Comparison of ENCODE assay signal across 30 cellular contexts in genomic region chr10:97456686-97457065, GRCh38. TPM values are rescaled to one million over a fixed set of nuclear protein-coding genes. Genes with fewer than 3 reads are reported as not detected.
A peak's percentile ranks its signal among the peaks of the same experiment; 100 is the strongest.
DNase-seq lines count a peak whose midpoint lies in the region; ATAC-seq and TF ChIP-seq lines count a peak whose summit lies in the region.
"Had no signal": no experiment of that assay in that cellular context is flagged by ENCODE, and none has a peak within 500 bp of the region (broad histone marks: within the 10 kb centered on the region; RNA-seq: fewer than 3 reads in every experiment).

No MANE protein-coding gene starts in this region.

- CTCF ChIA-PET in activated CD8-positive, alpha-beta T cell treated with anti-CD3 and anti-CD28 coated beads for 36 hours (lab: Charles Lee), result interaction anchor here (1.1 to 2.0 kb wide), 3 partner anchors 10 to 178 kb away, joined by 3 to 7 read pairs (median 7); no protein-coding TSS in a partner anchor
- CTCF ChIA-PET in activated CD8-positive, alpha-beta T cell treated with anti-CD3 and anti-CD28 coated beads, Interleukin-2, amount 10 ng/mL, durations not matched to agents 7 days and 5 days (lab: Charles Lee), result interaction anchor here (1.1 kb wide), 1 partner anchor 11 kb away, joined by 3 read pairs; no protein-coding TSS in a partner anchor
- CTCF ChIA-PET in CD4-positive, alpha-beta T cell (lab: Charles Lee), result no interaction called here
- CTCF ChIA-PET in activated CD4-positive, alpha-beta memory T cell treated with anti-CD3 and anti-CD28 coated beads, Interleukin-2, amount 10 ng/mL, durations not matched to agents 7 days and 5 days (lab: Charles Lee), result interaction anchor here (0.6 kb wide), 1 partner anchor 223 kb away, joined by 3 read pairs; no protein-coding TSS in a partner anchor

- no peak for TF ChIP-seq CTCF in activated CD8-positive, alpha-beta T cell treated with anti-CD3 and anti-CD28 coated beads for 36 hours (IDR thresholded peaks at IDR 0.05)
- no peak for TF ChIP-seq CTCF in CD4-positive, alpha-beta T cell (IDR thresholded peaks at IDR 0.05)
- no peak for TF ChIP-seq CTCF in type B pancreatic cell (conservative IDR thresholded peaks at IDR 0.05)

- intact Hi-C loops in activated CD8-positive, alpha-beta T cell treated with anti-CD3 and anti-CD28 coated beads for 36 hours (cut with micrococcal nuclease), result no loop called here
- intact Hi-C loops in CD4-positive, alpha-beta T cell (cut with DNase I, micrococcal nuclease), result no loop called here

- H3K27me3 ChIP-seq in CD4-positive, alpha-beta T cell (ENCODE audit: control insufficient read depth, insufficient read depth, low read length), result no peaks in the 10 kb centered on the region
- H3K27me3 ChIP-seq: adrenal gland, BE2C, foreskin keratinocyte, pancreas, sigmoid colon had no signal

- no peaks in the 10 kb centered on the region for H3K9me3 ChIP-seq in CD4-positive, alpha-beta T cell (ENCODE audit: control insufficient read depth, low read length)
- H3K9me3 ChIP-seq: adrenal gland, BE2C, pancreas, sigmoid colon had no signal

- no peaks in the 10 kb centered on the region for H3K27me3 Mint-ChIP-seq in activated CD8-positive, alpha-beta T cell treated with anti-CD3 and anti-CD28 coated beads for 36 hours
- H3K27me3 Mint-ChIP-seq in activated CD8-positive, alpha-beta T cell treated with anti-CD3 and anti-CD28 coated beads, Interleukin-2, amount 10 ng/mL, durations not matched to agents 7 days and 5 days (ENCODE audit: low read depth), result no peaks in the 10 kb centered on the region
- no peaks in the 10 kb centered on the region for H3K27me3 Mint-ChIP-seq in CD4-positive, alpha-beta T cell
- H3K27me3 Mint-ChIP-seq in activated CD4-positive, alpha-beta memory T cell treated with anti-CD3 and anti-CD28 coated beads, Interleukin-2, amount 10 ng/mL, durations not matched to agents 7 days and 5 days, result no peaks in the 10 kb centered on the region
- no peaks in the 10 kb centered on the region for H3K27me3 Mint-ChIP-seq in naive thymus-derived CD8-positive, alpha-beta T cell
- H3K27me3 Mint-ChIP-seq in type B pancreatic cell, result no peaks in the 10 kb centered on the region
- H3K27me3 Mint-ChIP-seq: natural killer cell treated with Interleukin-12 subunit alpha and Interleukin-12 subunit beta and Interleukin-15 and Interleukin-18, amount 100 ng/mL, for 72 hours had no signal

- no peak overlapping the region for H3K27ac ChIP-seq in CD4-positive, alpha-beta T cell (ENCODE audit: low read depth, low read length)
- H3K27ac ChIP-seq: foreskin keratinocyte, pancreas, PC-9, sigmoid colon had no signal

- no peak for ATAC-seq in activated CD8-positive, alpha-beta T cell treated with anti-CD3 and anti-CD28 coated beads for 36 hours
- ATAC-seq in activated CD8-positive, alpha-beta T cell treated with anti-CD3 and anti-CD28 coated beads, Interleukin-2, amount 10 ng/mL, durations not matched to agents 7 days and 5 days, result no peak
- ATAC-seq in CD4-positive, alpha-beta T cell (ENCODE audit: poor library complexity), result no peak
- no peak for ATAC-seq in naive thymus-derived CD8-positive, alpha-beta T cell
- ATAC-seq: foreskin keratinocyte; GM12878; left lobe of liver; natural killer cell treated with Interleukin-12 subunit alpha and Interleukin-12 subunit beta and Interleukin-15 and Interleukin-18, amount 100 ng/mL, for 72 hours; pancreas had no signal

- no peaks in the 10 kb centered on the region for H3K9me3 Mint-ChIP-seq in activated CD8-positive, alpha-beta T cell treated with anti-CD3 and anti-CD28 coated beads for 36 hours
- no peaks in the 10 kb centered on the region for H3K9me3 Mint-ChIP-seq in activated CD8-positive, alpha-beta T cell treated with anti-CD3 and anti-CD28 coated beads, Interleukin-2, amount 10 ng/mL, durations not matched to agents 7 days and 5 days (ENCODE audit: insufficient read depth)
- H3K9me3 Mint-ChIP-seq in CD4-positive, alpha-beta T cell, result no peaks in the 10 kb centered on the region
- H3K9me3 Mint-ChIP-seq in activated CD4-positive, alpha-beta memory T cell treated with anti-CD3 and anti-CD28 coated beads, Interleukin-2, amount 10 ng/mL, durations not matched to agents 7 days and 5 days, result no peaks in the 10 kb centered on the region
- no peaks in the 10 kb centered on the region for H3K9me3 Mint-ChIP-seq in naive thymus-derived CD8-positive, alpha-beta T cell
- no peaks in the 10 kb centered on the region for H3K9me3 Mint-ChIP-seq in type B pancreatic cell
- H3K9me3 Mint-ChIP-seq: activated T-helper 1 cell treated with anti-CD3 and anti-CD28 coated beads, Interleukin-12 subunit alpha, Interleukin-12 subunit beta, Interleukin-2, Interleukin-4 antibody, amounts not matched to agents 30 ng/mL and 10 ng/mL and 1 ng/mL, durations not matched to agents 14 hours and 24 hours and 36 hours; natural killer cell treated with Interleukin-12 subunit alpha and Interleukin-12 subunit beta and Interleukin-15 and Interleukin-18, amount 100 ng/mL, for 72 hours had no signal

- peak overlapping the region; percentile 71 for H3K27ac Mint-ChIP-seq in activated CD8-positive, alpha-beta T cell treated with anti-CD3 and anti-CD28 coated beads for 36 hours
- no peak overlapping the region for H3K27ac Mint-ChIP-seq in activated CD8-positive, alpha-beta T cell treated with anti-CD3 and anti-CD28 coated beads, Interleukin-2, amount 10 ng/mL, durations not matched to agents 7 days and 5 days
- peak overlapping the region; percentile 76 for H3K27ac Mint-ChIP-seq in CD4-positive, alpha-beta T cell
- peak overlapping the region; percentile 7 for H3K27ac Mint-ChIP-seq in activated CD4-positive, alpha-beta memory T cell treated with anti-CD3 and anti-CD28 coated beads, Interleukin-2, amount 10 ng/mL, durations not matched to agents 7 days and 5 days
- H3K27ac Mint-ChIP-seq in naive thymus-derived CD8-positive, alpha-beta T cell, result peak overlapping the region in 6 of 10 donors; percentile 28 to 99 (median 70)
- no peak overlapping the region for H3K27ac Mint-ChIP-seq in type B pancreatic cell
- H3K27ac Mint-ChIP-seq: activated T-helper 1 cell treated with anti-CD3 and anti-CD28 coated beads, Interleukin-12 subunit alpha, Interleukin-12 subunit beta, Interleukin-2, Interleukin-4 antibody, amounts not matched to agents 30 ng/mL and 10 ng/mL and 1 ng/mL, durations not matched to agents 14 hours and 24 hours and 36 hours; natural killer cell treated with Interleukin-12 subunit alpha and Interleukin-12 subunit beta and Interleukin-15 and Interleukin-18, amount 100 ng/mL, for 72 hours had no signal

- H3K4me1 Mint-ChIP-seq in activated CD8-positive, alpha-beta T cell treated with anti-CD3 and anti-CD28 coated beads for 36 hours (ENCODE audit: low read depth), result peaks cover 26% of the 10 kb centered on the region
- H3K4me1 Mint-ChIP-seq in activated CD8-positive, alpha-beta T cell treated with anti-CD3 and anti-CD28 coated beads, Interleukin-2, amount 10 ng/mL, durations not matched to agents 7 days and 5 days (ENCODE audit: low read depth), result peaks cover 9% of the 10 kb centered on the region
- H3K4me1 Mint-ChIP-seq in CD4-positive, alpha-beta T cell (ENCODE audit: low read depth), result peaks cover 19% of the 10 kb centered on the region
- H3K4me1 Mint-ChIP-seq in activated CD4-positive, alpha-beta memory T cell treated with anti-CD3 and anti-CD28 coated beads, Interleukin-2, amount 10 ng/mL, durations not matched to agents 7 days and 5 days, result peaks cover 3% of the 10 kb centered on the region
- peaks cover 8 to 24% (median 18%) of the 10 kb centered on the region in 4 donors for H3K4me1 Mint-ChIP-seq in naive thymus-derived CD8-positive, alpha-beta T cell
- peaks cover 5% of the 10 kb centered on the region for H3K4me1 Mint-ChIP-seq in type B pancreatic cell (ENCODE audit: unreplicated experiment)
- H3K4me1 Mint-ChIP-seq: immature natural killer cell had no signal

- POLR2A ChIA-PET in activated CD8-positive, alpha-beta T cell treated with anti-CD3 and anti-CD28 coated beads for 36 hours (lab: Charles Lee), result interaction anchor here (0.6 to 5.2 kb wide), 6 partner anchors 9 to 57 kb away, joined by 3 to 27 read pairs (median 4); no protein-coding TSS in a partner anchor
- POLR2A ChIA-PET in activated CD8-positive, alpha-beta T cell treated with anti-CD3 and anti-CD28 coated beads, Interleukin-2, amount 10 ng/mL, durations not matched to agents 7 days and 5 days (lab: Charles Lee), result interaction anchor here (1.1 kb wide), 1 partner anchor 13 kb away, joined by 6 read pairs; no protein-coding TSS in a partner anchor
- POLR2A ChIA-PET in CD4-positive, alpha-beta T cell (lab: Charles Lee), result no interaction called here
- POLR2A ChIA-PET in activated CD4-positive, alpha-beta memory T cell treated with anti-CD3 and anti-CD28 coated beads, Interleukin-2, amount 10 ng/mL, durations not matched to agents 7 days and 5 days (lab: Charles Lee), result interaction anchor here (0.6 to 1.3 kb wide), 2 partner anchors 8 to 10 kb away, joined by 3 to 4 read pairs; no protein-coding TSS in a partner anchor
- POLR2A ChIA-PET in naive thymus-derived CD8-positive, alpha-beta T cell (lab: Charles Lee), result interaction anchor here (1.3 kb wide), 1 partner anchor 11 kb away, joined by 5 read pairs; no protein-coding TSS in a partner anchor

- H3K36me3 Mint-ChIP-seq in activated CD8-positive, alpha-beta T cell treated with anti-CD3 and anti-CD28 coated beads for 36 hours (ENCODE audit: low read depth), result peaks cover 62% of the 10 kb centered on the region
- H3K36me3 Mint-ChIP-seq in activated CD8-positive, alpha-beta T cell treated with anti-CD3 and anti-CD28 coated beads, Interleukin-2, amount 10 ng/mL, durations not matched to agents 7 days and 5 days (ENCODE audit: low read depth), result peaks cover 75% of the 10 kb centered on the region
- H3K36me3 Mint-ChIP-seq in CD4-positive, alpha-beta T cell (ENCODE audit: low read depth), result peaks cover 92% of the 10 kb centered on the region
- peaks cover 82% of the 10 kb centered on the region for H3K36me3 Mint-ChIP-seq in activated CD4-positive, alpha-beta memory T cell treated with anti-CD3 and anti-CD28 coated beads, Interleukin-2, amount 10 ng/mL, durations not matched to agents 7 days and 5 days (ENCODE audit: low read depth)
- peaks cover 0 to 81% (median 23%) of the 10 kb centered on the region in 3 donors for H3K36me3 Mint-ChIP-seq in naive thymus-derived CD8-positive, alpha-beta T cell
- H3K36me3 Mint-ChIP-seq in type B pancreatic cell, result peaks cover 32% of the 10 kb centered on the region

- DNase-seq in activated CD8-positive, alpha-beta T cell treated with anti-CD3 and anti-CD28 coated beads for 36 hours, result no peak
- DNase-seq in activated CD8-positive, alpha-beta T cell treated with anti-CD3 and anti-CD28 coated beads, Interleukin-2, amount 10 ng/mL, durations not matched to agents 7 days and 5 days, result no peak
- no peak for DNase-seq in CD4-positive, alpha-beta T cell
- DNase-seq in activated CD4-positive, alpha-beta memory T cell treated with anti-CD3 and anti-CD28 coated beads, Interleukin-2, amount 10 ng/mL, durations not matched to agents 7 days and 5 days, result no peak
- DNase-seq in naive thymus-derived CD8-positive, alpha-beta T cell, result no peak
- DNase-seq in NCI-H1417 (lab: John Stamatoyannopoulos, UW), result no peak
- DNase-seq in type B pancreatic cell (ENCODE audit: extremely low spot score, unreplicated experiment), result no peak
- DNase-seq in pons (ENCODE audit: low spot score), result no peak
- DNase-seq: adrenal gland; BE2C; COR-L47; effector memory CD4-positive, alpha-beta T cell; foreskin keratinocyte; H7; hippocampal formation; immature natural killer cell; midbrain; NCI-H146; NCI-H524; NK-92 treated with Interleukin-12 subunit alpha and Interleukin-12 subunit beta, amount 100 ng/mL, for 24 hours; pancreas; PC-9; SIG-M5; sigmoid colon; stimulated activated CD8-positive, alpha-beta memory T cell treated with anti-CD3 and anti-CD28 coated beads, Interleukin-4, amount 100 ng/mL, for 48 hours; substantia nigra had no signal

- H3K4me3 Mint-ChIP-seq in activated CD8-positive, alpha-beta T cell treated with anti-CD3 and anti-CD28 coated beads for 36 hours, result no peak overlapping the region
- no peak overlapping the region for H3K4me3 Mint-ChIP-seq in activated CD8-positive, alpha-beta T cell treated with anti-CD3 and anti-CD28 coated beads, Interleukin-2, amount 10 ng/mL, durations not matched to agents 7 days and 5 days
- H3K4me3 Mint-ChIP-seq in CD4-positive, alpha-beta T cell, result no peak overlapping the region
- no peak overlapping the region for H3K4me3 Mint-ChIP-seq in activated CD4-positive, alpha-beta memory T cell treated with anti-CD3 and anti-CD28 coated beads, Interleukin-2, amount 10 ng/mL, durations not matched to agents 7 days and 5 days
- H3K4me3 Mint-ChIP-seq in naive thymus-derived CD8-positive, alpha-beta T cell, result no peak overlapping the region
- H3K4me3 Mint-ChIP-seq in type B pancreatic cell, result no peak overlapping the region
- H3K4me3 Mint-ChIP-seq: activated T-helper 1 cell treated with anti-CD3 and anti-CD28 coated beads, Interleukin-12 subunit alpha, Interleukin-12 subunit beta, Interleukin-2, Interleukin-4 antibody, amounts not matched to agents 30 ng/mL and 10 ng/mL and 1 ng/mL, durations not matched to agents 14 hours and 24 hours and 36 hours; immature natural killer cell; natural killer cell treated with Interleukin-12 subunit alpha and Interleukin-12 subunit beta and Interleukin-15 and Interleukin-18, amount 100 ng/mL, for 72 hours had no signal

RNA-seq across cellular contexts. Expression of gene ZDHHC16, which starts 10.7 kb away (rescaled TPM):
- 10 to 100 TPM; 23.8 to 25.2 TPM for total RNA-seq in activated CD8-positive, alpha-beta T cell treated with anti-CD3 and anti-CD28 coated beads for 36 hours
- total RNA-seq in activated CD8-positive, alpha-beta T cell treated with anti-CD3 and anti-CD28 coated beads, Interleukin-2, amount 10 ng/mL, durations not matched to agents 7 days and 5 days, result 10 to 100 TPM; 35.8 to 36.2 TPM
- total RNA-seq in CD4-positive, alpha-beta T cell, result 1 to 10 TPM; 6.2 to 6.5 TPM
- total RNA-seq in activated CD4-positive, alpha-beta memory T cell treated with anti-CD3 and anti-CD28 coated beads, Interleukin-2, amount 10 ng/mL, durations not matched to agents 7 days and 5 days, result 10 to 100 TPM; 33.9 to 35.7 TPM
- total RNA-seq in naive thymus-derived CD8-positive, alpha-beta T cell, result 10 to 100 TPM; 28.1 to 29.3 TPM
- polyA plus RNA-seq in naive thymus-derived CD8-positive, alpha-beta T cell, result 10 to 100 TPM; 20.0 to 31.4 (median 25.3) TPM
- 50.7 and 53.7 TPM in 2 replicates for total RNA-seq in type B pancreatic cell (ENCODE audit: low replicate concordance)

RNA-seq across cellular contexts. Expression of gene EXOSC1, which starts 10.9 kb away (rescaled TPM):
- total RNA-seq in activated CD8-positive, alpha-beta T cell treated with anti-CD3 and anti-CD28 coated beads for 36 hours, result 10 to 100 TPM; 43.3 to 49.2 TPM
- 10 to 100 TPM; 47.1 to 48.2 TPM for total RNA-seq in activated CD8-positive, alpha-beta T cell treated with anti-CD3 and anti-CD28 coated beads, Interleukin-2, amount 10 ng/mL, durations not matched to agents 7 days and 5 days
- 10 to 100 TPM; 28.8 to 29.7 TPM for total RNA-seq in CD4-positive, alpha-beta T cell
- 10 to 100 TPM; 49.3 to 49.8 TPM for total RNA-seq in activated CD4-positive, alpha-beta memory T cell treated with anti-CD3 and anti-CD28 coated beads, Interleukin-2, amount 10 ng/mL, durations not matched to agents 7 days and 5 days
- total RNA-seq in naive thymus-derived CD8-positive, alpha-beta T cell, result 10 to 100 TPM; 46.9 to 50.6 TPM
- polyA plus RNA-seq in naive thymus-derived CD8-positive, alpha-beta T cell, result 10 to 100 TPM; 67.4 to 87.0 (median 77.1) TPM
- total RNA-seq in type B pancreatic cell (ENCODE audit: low replicate concordance), result 34.8 and 36.1 TPM in 2 replicates

RNA-seq across cellular contexts. Expression of gene PGAM1, which starts 30.7 kb away (rescaled TPM):
- 1,000 to 10,000 TPM; 1,193 to 1,205 TPM for total RNA-seq in activated CD8-positive, alpha-beta T cell treated with anti-CD3 and anti-CD28 coated beads for 36 hours
- total RNA-seq in activated CD8-positive, alpha-beta T cell treated with anti-CD3 and anti-CD28 coated beads, Interleukin-2, amount 10 ng/mL, durations not matched to agents 7 days and 5 days, result 100 to 1,000 TPM; 517 to 529 TPM
- total RNA-seq in CD4-positive, alpha-beta T cell, result 10 to 100 TPM; 50.7 to 55.5 TPM
- 100 to 1,000 TPM; 509 to 514 TPM for total RNA-seq in activated CD4-positive, alpha-beta memory T cell treated with anti-CD3 and anti-CD28 coated beads, Interleukin-2, amount 10 ng/mL, durations not matched to agents 7 days and 5 days
- 10 to 100 TPM; 69.6 to 72.4 TPM for total RNA-seq in naive thymus-derived CD8-positive, alpha-beta T cell
- 100 to 1,000 TPM; 191 to 222 (median 193) TPM for polyA plus RNA-seq in naive thymus-derived CD8-positive, alpha-beta T cell
- 200 and 207 TPM in 2 replicates for total RNA-seq in type B pancreatic cell (ENCODE audit: low replicate concordance)

RNA-seq across cellular contexts. Expression of gene MMS19, which starts 41.5 kb away (rescaled TPM):
- 100 to 1,000 TPM; 107 to 108 TPM for total RNA-seq in activated CD8-positive, alpha-beta T cell treated with anti-CD3 and anti-CD28 coated beads for 36 hours
- 10 to 100 TPM; 71.7 to 73.3 TPM for total RNA-seq in activated CD8-positive, alpha-beta T cell treated with anti-CD3 and anti-CD28 coated beads, Interleukin-2, amount 10 ng/mL, durations not matched to agents 7 days and 5 days
- total RNA-seq in CD4-positive, alpha-beta T cell, result 10 to 100 TPM; 58.4 to 65.7 TPM
- total RNA-seq in activated CD4-positive, alpha-beta memory T cell treated with anti-CD3 and anti-CD28 coated beads, Interleukin-2, amount 10 ng/mL, durations not matched to agents 7 days and 5 days, result 10 to 100 TPM; 60.6 to 66.3 TPM
- 100 to 1,000 TPM; 106 to 111 TPM for total RNA-seq in naive thymus-derived CD8-positive, alpha-beta T cell
- 10 to 100 TPM; 31.2 to 37.3 (median 32.4) TPM for polyA plus RNA-seq in naive thymus-derived CD8-positive, alpha-beta T cell
- total RNA-seq in type B pancreatic cell (ENCODE audit: low replicate concordance), result 85.9 and 94.8 TPM in 2 replicates

RNA-seq across cellular contexts. Expression of gene UBTD1, which starts 42.0 kb away (rescaled TPM):
- total RNA-seq in activated CD8-positive, alpha-beta T cell treated with anti-CD3 and anti-CD28 coated beads for 36 hours, result 1 to 10 TPM; 1.6 to 2.1 TPM
- total RNA-seq in activated CD8-positive, alpha-beta T cell treated with anti-CD3 and anti-CD28 coated beads, Interleukin-2, amount 10 ng/mL, durations not matched to agents 7 days and 5 days, result 1 to 10 TPM in 1 of 2 experiments, under 1 TPM in 1; 0.58 to 1.1 TPM
- under 1 TPM; 0.56 to 0.80 TPM for total RNA-seq in CD4-positive, alpha-beta T cell
- total RNA-seq in activated CD4-positive, alpha-beta memory T cell treated with anti-CD3 and anti-CD28 coated beads, Interleukin-2, amount 10 ng/mL, durations not matched to agents 7 days and 5 days, result 1 to 10 TPM; 1.4 to 1.6 TPM
- 1 to 10 TPM; 1.6 to 2.7 TPM for total RNA-seq in naive thymus-derived CD8-positive, alpha-beta T cell
- 1 to 10 TPM; 1.2 to 2.5 (median 1.3) TPM for polyA plus RNA-seq in naive thymus-derived CD8-positive, alpha-beta T cell
- 11.6 and 16.1 TPM in 2 replicates for total RNA-seq in type B pancreatic cell (ENCODE audit: low replicate concordance)

Comparison
In these comparisons a context has a peak if more than half of its experiments do, and no peak if none do; other contexts are left out.
1. H3K27ac Mint-ChIP-seq: peak in activated CD8-positive, alpha-beta T cell treated with anti-CD3 and anti-CD28 coated beads for 36 hours (single experiment), CD4-positive, alpha-beta T cell (single experiment), activated CD4-positive, alpha-beta memory T cell treated with anti-CD3 and anti-CD28 coated beads, Interleukin-2, amount 10 ng/mL, durations not matched to agents 7 days and 5 days (single experiment) and naive thymus-derived CD8-positive, alpha-beta T cell (6 of 10); none in activated CD8-positive, alpha-beta T cell treated with anti-CD3 and anti-CD28 coated beads, Interleukin-2, amount 10 ng/mL, durations not matched to agents 7 days and 5 days (single experiment) and type B pancreatic cell (single experiment).